In the genomic region with DNA sequence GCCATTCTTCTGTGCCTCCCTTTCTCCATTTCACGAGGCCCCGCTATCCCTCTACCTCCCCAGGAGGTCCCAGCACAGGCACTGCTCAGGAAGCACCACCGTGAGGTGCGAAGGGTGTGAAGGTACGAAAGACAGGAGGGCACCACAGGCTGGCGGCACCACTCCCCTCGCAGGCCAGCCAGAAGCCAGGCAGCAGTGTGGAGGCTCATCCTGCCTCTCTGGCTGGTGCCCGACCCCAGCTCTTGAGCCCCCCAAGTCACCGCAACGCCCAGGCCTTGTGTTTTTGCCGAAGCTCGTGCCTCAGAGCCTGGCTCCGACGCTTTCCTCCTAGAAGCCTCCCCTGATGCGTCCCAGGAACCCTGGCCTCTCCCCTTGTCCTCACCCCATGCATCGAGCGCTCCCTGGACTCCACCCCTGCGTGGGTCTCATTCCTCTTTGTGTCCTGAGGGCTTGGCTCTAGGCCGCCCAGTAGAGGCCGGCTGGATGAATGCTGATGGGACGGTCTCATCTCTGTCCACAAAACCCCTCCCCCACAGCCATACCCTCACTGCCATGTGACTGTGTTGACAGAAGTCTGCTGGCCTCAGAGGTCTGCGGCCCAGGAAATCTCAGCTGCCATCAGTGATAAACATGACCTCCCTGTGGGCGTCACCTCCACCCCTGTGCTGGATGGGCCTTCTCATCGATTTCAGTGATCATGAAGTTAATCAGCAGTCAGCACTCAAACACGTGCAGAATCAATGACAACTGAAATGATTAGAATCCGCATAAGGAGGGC, we compare ENCODE assay signal across 31 cellular contexts. TPM values are rescaled to one million over a fixed set of nuclear protein-coding genes. Genes with fewer than 3 reads are reported as not detected.
DNase-seq lines count a peak whose midpoint lies in the region; ATAC-seq, FAIRE-seq and TF ChIP-seq lines count a peak whose summit lies in the region.
"Had no signal": no experiment of that assay in that cellular context is flagged by ENCODE, and none has a peak within 500 bp of the region (broad histone marks: within the 10 kb centered on the region; RNA-seq: fewer than 3 reads in every experiment).

No MANE protein-coding gene starts in this region.

- no peak overlapping the region for H4K5ac ChIP-seq in IMR-90 (ENCODE audit: low read depth, low read length)

- ATAC-seq in IMR-90 (ENCODE audit: low read depth): no peak
- ATAC-seq in K562: peak; percentile 71
- ATAC-seq in right lobe of liver: peak; percentile 87 to 92 (median 90)
- ATAC-seq in HG03045 (IDR thresholded peaks at IDR 0.05; ENCODE audit: unreplicated experiment): no peak
- ATAC-seq: activated CD4-positive, alpha-beta T cell treated with anti-CD3 and anti-CD28 coated beads for 36 hours; activated CD8-positive, alpha-beta T cell treated with anti-CD3 and anti-CD28 coated beads for 36 hours; gastrocnemius medialis; HCT116; left colon; Right ventricle myocardium inferior had no signal

- H3K18ac ChIP-seq in IMR-90 (ENCODE audit: low read depth, low read length): no peak overlapping the region

- H4K20me1 ChIP-seq in IMR-90 (ENCODE audit: insufficient read depth, low read length): peaks cover 5% of the 10 kb centered on the region; the same call in 1 of the 2 replicates
- peaks cover 3% of the 10 kb centered on the region for H4K20me1 ChIP-seq in K562 (replicated peaks; ENCODE audit: control insufficient read depth, insufficient read depth, low read length)

- peaks cover 28% of the 10 kb centered on the region for H3K4me1 Mint-ChIP-seq in progenitor cell of endocrine pancreas (ENCODE audit: low read depth)
- H3K4me1 Mint-ChIP-seq: activated CD4-positive, alpha-beta T cell treated with anti-CD3 and anti-CD28 coated beads for 36 hours had no signal

- no peak overlapping the region for H2BK15ac ChIP-seq in IMR-90 (ENCODE audit: low read depth, low read length)

- TF ChIP-seq RAD21 in IMR-90 (IDR thresholded peaks at IDR 0.05; ENCODE audit: low read length) (no peak), K562 (CRISPR knock-in tag; conservative IDR thresholded peaks at IDR 0.05 in 1 of 2, IDR thresholded peaks at IDR 0.05 in 1 of 2) (no peak)

- TF ChIP-seq CTCF in IMR-90 (conservative IDR thresholded peaks at IDR 0.05; ENCODE audit: low read depth, low read length): no peak
- TF ChIP-seq CTCF in K562 (IDR thresholded peaks at IDR 0.05 in 2 of 3, conservative IDR thresholded peaks at IDR 0.05 in 1 of 3; ENCODE audit: insufficient read depth in 2 of 3, low read depth in 1 of 3, low read length in 3 of 3): no peak
- TF ChIP-seq CTCF in right lobe of liver (IDR thresholded peaks at IDR 0.05): no peak
- TF ChIP-seq CTCF in progenitor cell of endocrine pancreas (IDR thresholded peaks at IDR 0.05; ENCODE audit: unreplicated experiment): no peak
- TF ChIP-seq CTCF in ascending aorta (IDR thresholded peaks at IDR 0.05): no peak

- in situ Hi-C loops in IMR-90 (cut with MboI; ENCODE audit: low sequenced_read_pairs) (loop anchor here (25.0 kb wide), 1 partner anchor 437 kb away; no protein-coding TSS in a partner anchor), K562 (cut with MboI) (loop anchor here (5.0 kb wide), 1 partner anchor 107 kb away; no protein-coding TSS in a partner anchor)

- no peak overlapping the region for H4K91ac ChIP-seq in IMR-90 (ENCODE audit: insufficient read depth, low read depth, low read length)

- H3K4me1 ChIP-seq in IMR-90 (ENCODE audit: control insufficient read depth, insufficient read depth, low read length) (no peaks in the 10 kb centered on the region; the same call in 1 of the 2 replicates), K562 (replicated peaks in 1 of 2; ENCODE audit: control insufficient read depth in 2 of 2, insufficient read depth in 2 of 2, low read length in 2 of 2) (peaks cover 0 to 27% of the 10 kb centered on the region in 2 experiments; a peak in 3 of 5 replicates), right lobe of liver (peaks cover 0 to 20% (median 9%) of the 10 kb centered on the region in 4 donors), ascending aorta (no peaks in the 10 kb centered on the region)
- H3K4me1 ChIP-seq: adrenal gland, gastrocnemius medialis had no signal

- H3K23ac ChIP-seq in IMR-90 (ENCODE audit: low read depth, low read length): no peak overlapping the region

- no peak overlapping the region for H3K27ac ChIP-seq in IMR-90 (ENCODE audit: insufficient read depth, low read length)
- no peak overlapping the region for H3K27ac ChIP-seq in K562 (ENCODE audit: extremely low read depth, low read depth, low read length)
- peak overlapping the region; percentile 51 to 75 (median 74) for H3K27ac ChIP-seq in right lobe of liver
- no peak overlapping the region for H3K27ac ChIP-seq in ascending aorta
- H3K27ac ChIP-seq: adrenal gland, gastrocnemius medialis, PC-9, suprapubic skin had no signal

- H3K79me1 ChIP-seq in IMR-90 (ENCODE audit: low read depth in 1 of 2, low read length in 2 of 2): peaks cover 4 to 30% of the 10 kb centered on the region in 2 experiments; a peak in 3 of 4 replicates

- H3K36me3 ChIP-seq in IMR-90 (ENCODE audit: control insufficient read depth, insufficient read depth, low read length) (peaks cover 9% of the 10 kb centered on the region; the same call in 1 of the 2 replicates), K562 (ENCODE audit: control insufficient read depth, insufficient read depth, low read length) (peaks cover 20% of the 10 kb centered on the region), right lobe of liver (peaks cover 0 to 11% (median 2%) of the 10 kb centered on the region in 4 donors), ascending aorta (peaks cover 0 to 19% of the 10 kb centered on the region in 2 donors)
- H3K36me3 ChIP-seq: adrenal gland, gastrocnemius medialis had no signal

- H3K4me2 ChIP-seq in IMR-90 (ENCODE audit: low read depth, low read length): no peak overlapping the region
- H3K4me2 ChIP-seq in K562 (ENCODE audit: insufficient read depth, low read length): no peak overlapping the region
- H3K4me2 ChIP-seq: PC-9 had no signal

- no peak overlapping the region for H2BK20ac ChIP-seq in IMR-90 (ENCODE audit: low read depth, low read length)

- no peak for TF ChIP-seq EP300 in K562 (IDR thresholded peaks at IDR 0.05; ENCODE audit: low read length)

- H2AFZ ChIP-seq in IMR-90 (replicated peaks; ENCODE audit: low read length, poor library complexity) (peak overlapping the region; percentile 29), K562 (ENCODE audit: low read depth, low read length) (no peak overlapping the region)
- H2AFZ ChIP-seq: PC-9 had no signal

- H3K27ac Mint-ChIP-seq in progenitor cell of endocrine pancreas: peak overlapping the region; percentile 26
- H3K27ac Mint-ChIP-seq: activated CD4-positive, alpha-beta T cell treated with anti-CD3 and anti-CD28 coated beads for 36 hours; activated CD8-positive, alpha-beta T cell treated with anti-CD3 and anti-CD28 coated beads for 36 hours; activated naive CD4-positive, alpha-beta T cell treated with anti-CD3 and anti-CD28 coated beads for 36 hours; T-helper 2 cell treated with Interferon-gamma antibody and Interleukin-4, amounts not matched to agents 5 μg/mL and 100 μg/mL, for 36 hours had no signal

- no peaks in the 10 kb centered on the region for H3K79me2 ChIP-seq in K562 (ENCODE audit: control insufficient read depth, insufficient read depth, low read length)

- H3K56ac ChIP-seq in IMR-90 (ENCODE audit: extremely low read depth, insufficient read depth, low read length): no peak overlapping the region

- dilution Hi-C loops in IMR-90 (cut with HindIII; ENCODE audit: low sequenced_read_pairs, unreplicated experiment): no loop called here

- H3K14ac ChIP-seq in IMR-90 (replicated peaks; ENCODE audit: low read depth, low read length): no peak overlapping the region

- BruUV-seq in IMR-90 (replicated peaks; lab: Mats Ljungman, UMichigan) (no TSS peak), K562 (replicated peaks; lab: Mats Ljungman, UMichigan) (no TSS peak)

- no peak overlapping the region for H2BK120ac ChIP-seq in IMR-90 (ENCODE audit: low read depth, low read length)

- peak overlapping the region; percentile 24 for H2AK9ac ChIP-seq in IMR-90 (replicated peaks; ENCODE audit: low read depth, low read length, poor library complexity)

- H3K9me3 ChIP-seq in IMR-90 (ENCODE audit: control insufficient read depth, insufficient read depth, low read length): no peaks in the 10 kb centered on the region
- H3K9me3 ChIP-seq in K562 (replicated peaks; ENCODE audit: control insufficient read depth, insufficient read depth, low read depth, low read length): no peaks in the 10 kb centered on the region
- no peaks in the 10 kb centered on the region for H3K9me3 ChIP-seq in right lobe of liver
- H3K9me3 ChIP-seq in ascending aorta: peaks cover 0 to 17% of the 10 kb centered on the region in 2 donors
- H3K9me3 ChIP-seq: adrenal gland, BLaER1, gastrocnemius medialis, suprapubic skin had no signal

- H3K36me3 Mint-ChIP-seq in progenitor cell of endocrine pancreas (ENCODE audit: insufficient read depth): peaks cover 30% of the 10 kb centered on the region

- intact Hi-C loops in IMR-90 (cut with micrococcal nuclease) (no loop called here), K562 (cut with micrococcal nuclease) (no loop called here), right lobe of liver (cut with DNase I) (no loop called here), ascending aorta (cut with DNase I) (no loop called here)

- DNase-seq in IMR-90 (no peak), K562 (ENCODE audit: extremely low read depth in 1 of 4, low spot score in 3 of 4) (peak in 3 of 4 experiments; percentile 50 to 68 (median 61)), right lobe of liver (peak; percentile 88 to 95 (median 91)), progenitor cell of endocrine pancreas (ENCODE audit: low spot score, unreplicated experiment) (no peak), ascending aorta (ENCODE audit: low spot score in 2 of 2) (no peak), DMS114 treated with DMSO at 0.1 percent for 48 hours (lab: John Stamatoyannopoulos, UW; ENCODE audit: unreplicated experiment) (no peak), HTR-8/SVneo (ENCODE audit: insufficient read length, low spot score) (no peak)
- DNase-seq: activated CD4-positive, alpha-beta T cell treated with anti-CD3 and anti-CD28 coated beads for 36 hours; activated CD8-positive, alpha-beta memory T cell treated with anti-CD3 and anti-CD28 coated beads, Interleukin-2, amount 50 U/mL, for 48 hours; activated CD8-positive, alpha-beta T cell treated with anti-CD3 and anti-CD28 coated beads for 36 hours; activated naive CD4-positive, alpha-beta T cell treated with anti-CD3 and anti-CD28 coated beads for 36 hours; adrenal gland; gastrocnemius medialis; hippocampal formation; KBM-7; left colon; NCI-H1092 treated with DMSO at 0.1 percent for 48 hours; NCI-H187; NCI-H2171 treated with DMSO at 0.1 percent for 48 hours; NCI-H510A treated with DMSO at 0.1 percent for 48 hours; occipital lobe; PC-9; stimulated activated naive CD4-positive, alpha-beta T cell had no signal

- H3K4me3 ChIP-seq in IMR-90 (ENCODE audit: insufficient read depth, low read depth, low read length): no peak overlapping the region
- no peak overlapping the region for H3K4me3 ChIP-seq in K562
- no peak overlapping the region for H3K4me3 ChIP-seq in right lobe of liver
- no peak overlapping the region for H3K4me3 ChIP-seq in ascending aorta
- H3K4me3 ChIP-seq: adrenal gland, BLaER1, gastrocnemius medialis, PC-9, suprapubic skin had no signal

- H3K9ac ChIP-seq in IMR-90 (ENCODE audit: low read depth, low read length) (no peak overlapping the region), K562 (ENCODE audit: insufficient read depth in 1 of 2, low read depth in 2 of 2, low read length in 2 of 2) (peak overlapping the region in 1 of 2 experiments; percentile 55; a peak in 2 of 4 replicates)
- H3K9ac ChIP-seq: BLaER1 had no signal

- no peak overlapping the region for H2BK5ac ChIP-seq in IMR-90 (ENCODE audit: low read depth, low read length, poor library complexity, severe bottlenecking)

- H2AK5ac ChIP-seq in IMR-90 (ENCODE audit: low read depth, low read length): no peak overlapping the region

- POLR2A ChIA-PET in IMR-90 (lab: Charles Lee; ENCODE audit: unreplicated experiment): no interaction called here
- POLR2A ChIA-PET in K562 (lab: Yijun Ruan, JAX): interaction anchor here (1.1 kb wide), 1 partner anchor 20 kb away, joined by 4 read pairs; no protein-coding TSS in a partner anchor

- H4K8ac ChIP-seq in IMR-90 (ENCODE audit: low read depth in 2 of 2, low read length in 2 of 2): no peak overlapping the region

- H3K9me1 ChIP-seq in IMR-90 (ENCODE audit: insufficient read depth, low read length) (peaks cover 3% of the 10 kb centered on the region; the same call in 1 of the 2 replicates), K562 (ENCODE audit: control insufficient read depth, insufficient read depth, low read length) (no peaks in the 10 kb centered on the region)

- FAIRE-seq in K562 (lab: Jason Lieb, UNC) (peak; percentile 70), HTR-8/SVneo (lab: Jason Lieb, UNC) (no peak)
- FAIRE-seq: G401.6 had no signal

- TF ChIP-seq POLR2A in IMR-90 (IDR thresholded peaks at IDR 0.05; ENCODE audit: low read depth, low read length) (no peak), K562 (conservative IDR thresholded peaks at IDR 0.05) (no peak), right lobe of liver (IDR thresholded peaks at IDR 0.05) (no peak)

- H3K4ac ChIP-seq in IMR-90 (ENCODE audit: low read depth, low read length): no peak overlapping the region

- peaks cover 4% of the 10 kb centered on the region for H3K27me3 Mint-ChIP-seq in progenitor cell of endocrine pancreas
- H3K27me3 Mint-ChIP-seq: activated CD4-positive, alpha-beta T cell treated with anti-CD3 and anti-CD28 coated beads for 36 hours; activated CD8-positive, alpha-beta T cell treated with anti-CD3 and anti-CD28 coated beads for 36 hours; brain had no signal

- H3K27me3 ChIP-seq in IMR-90 (ENCODE audit: control insufficient read depth, insufficient read depth, low read length) (no peaks in the 10 kb centered on the region), K562 (ENCODE audit: control insufficient read depth in 2 of 2, insufficient read depth in 2 of 2, low read length in 2 of 2) (peaks cover 3 to 36% of the 10 kb centered on the region in 2 experiments; a peak in 3 of 5 replicates), right lobe of liver (no peaks in the 10 kb centered on the region), ascending aorta (no peaks in the 10 kb centered on the region)
- H3K27me3 ChIP-seq: adrenal gland, BLaER1, gastrocnemius medialis, suprapubic skin had no signal

- CTCF ChIA-PET in IMR-90 (lab: Yijun Ruan, JAX) (interaction anchor here (0.6 kb wide), 1 partner anchor 548 kb away, joined by 3 read pairs; no protein-coding TSS in a partner anchor), K562 (lab: Yijun Ruan, JAX; ENCODE audit: low intra/inter-chr PET ratio) (interaction anchor here (0.6 kb wide), 1 partner anchor 97 kb away, joined by 4 read pairs; no protein-coding TSS in a partner anchor)

- H3K4me3 Mint-ChIP-seq in progenitor cell of endocrine pancreas (ENCODE audit: low read depth): no peak overlapping the region
- H3K4me3 Mint-ChIP-seq: activated CD4-positive, alpha-beta T cell treated with anti-CD3 and anti-CD28 coated beads for 36 hours; activated CD8-positive, alpha-beta T cell treated with anti-CD3 and anti-CD28 coated beads for 36 hours; activated naive CD4-positive, alpha-beta T cell treated with anti-CD3 and anti-CD28 coated beads for 36 hours; brain; T-helper 2 cell treated with Interferon-gamma antibody and Interleukin-4, amounts not matched to agents 5 μg/mL and 100 μg/mL, for 36 hours had no signal

- WGBS in IMR-90 (ENCODE audit: extremely low coverage in 2 of 2, insufficient read length in 1 of 2), 2 experiments: 91% methylated on average over 14 of the region's 26 CpGs; no CpG with 5 or more reads in 1 of the 2 experiments
- 38% methylated on average over 26 of the region's 26 CpGs for WGBS in K562 (ENCODE audit: insufficient coverage, low coverage, missing lambda C conversion rate)
- WGBS in right lobe of liver (ENCODE audit: insufficient coverage, low coverage, low lambda C conversion rate, missing lambda C conversion rate): 51% methylated on average over 12 of the region's 26 CpGs

- H3K9me3 Mint-ChIP-seq in progenitor cell of endocrine pancreas (ENCODE audit: low read depth): no peaks in the 10 kb centered on the region
- H3K9me3 Mint-ChIP-seq: activated CD8-positive, alpha-beta T cell treated with anti-CD3 and anti-CD28 coated beads for 36 hours; activated naive CD4-positive, alpha-beta T cell treated with anti-CD3 and anti-CD28 coated beads for 36 hours; brain; T-helper 2 cell treated with Interferon-gamma antibody and Interleukin-4, amounts not matched to agents 5 μg/mL and 100 μg/mL, for 36 hours had no signal

RNA-seq across cellular contexts. Expression of gene BRI3, which starts 19.3 kb away (rescaled TPM):
- total RNA-seq in IMR-90 (2012; rRNA removed) (24.7 and 30.6 TPM in 2 replicates), K562 (2014; rRNA removed) (9.9 and 10.7 TPM in 2 replicates), K562 (2014; rRNA removed; fragmentation: Illumina TruSeq; extraction: Trizol) (11.9 and 21.6 TPM in 2 replicates), K562 (2015; rRNA removed; fragmentation: Illumina TruSeq; extraction: Trizol) (29.1 and 29.8 TPM in 2 replicates), K562 (2021) (55.1 and 57.4 TPM in 2 replicates), right lobe of liver (100 to 1,000 TPM in 4 of 6 experiments, 10 to 100 TPM in 2; 34.7 to 160 (median 137) TPM), progenitor cell of endocrine pancreas (124 and 125 TPM in 2 replicates), ascending aorta (61.6 TPM)
- polyA plus RNA-seq in IMR-90 (2012; rRNA removed) (68.3 and 91.3 TPM in 2 replicates), K562 (2011; rRNA removed) (18.6 and 21.3 TPM in 2 replicates), K562 (2014; fragmentation: Illumina TruSeq; extraction: Trizol) (16.9 and 26.0 TPM in 2 replicates), K562 (2014; fragmentation: Nextera tagmentation; extraction: Ambion mirVana) (1 to 10 TPM; 4.3 to 5.7 TPM), K562 (2014; rRNA removed) (23.1 and 39.8 TPM in 2 replicates)
- 81.9 and 90.8 TPM in 2 replicates for polyA plus RNA-seq in IMR-90 (2012; cell fraction: cytosol; rRNA removed)
- polyA plus RNA-seq in IMR-90 (2012; cell fraction: nucleus; rRNA removed; ENCODE audit: low replicate concordance): 23.2 and 48.0 TPM in 2 replicates
- 12.6 and 25.0 TPM in 2 replicates for total RNA-seq in K562 (2011; cell fraction: chromatin; rRNA removed; ENCODE audit: low replicate concordance)
- total RNA-seq in K562 (2011; cell fraction: nucleolus; rRNA removed): 16.4 and 20.8 TPM in 2 replicates
- 21.3 and 23.7 TPM in 2 replicates for total RNA-seq in K562 (2011; cell fraction: nucleoplasm; rRNA removed)
- polyA plus RNA-seq in K562 (2011; cell fraction: cytosol; rRNA removed): 24.1 and 28.7 TPM in 2 replicates
- 16.2 and 18.7 TPM in 2 replicates for polyA plus RNA-seq in K562 (2011; cell fraction: nucleus; rRNA removed)
- polyA plus RNA-seq in K562 (2012): 46.4 and 129 TPM in 2 replicates
- 8.9 and 9.1 TPM in 2 replicates for polyA minus RNA-seq in K562 (2011; rRNA and poly(A)+ RNA removed)
- polyA minus RNA-seq in K562 (2011; cell fraction: cytosol; rRNA and poly(A)+ RNA removed): 8.2 and 13.9 TPM in 2 replicates
- polyA minus RNA-seq in K562 (2011; cell fraction: nucleus; rRNA and poly(A)+ RNA removed): 9.2 and 11.0 TPM in 2 replicates

RNA-seq across cellular contexts. Expression of gene TECPR1, which starts 48.8 kb away (rescaled TPM):
- 6.9 and 14.7 TPM in 2 replicates for total RNA-seq in IMR-90 (2012; rRNA removed)
- 10.6 and 11.5 TPM in 2 replicates for polyA plus RNA-seq in IMR-90 (2012; rRNA removed)
- polyA plus RNA-seq in IMR-90 (2012; cell fraction: cytosol; rRNA removed): 6.5 and 9.9 TPM in 2 replicates
- polyA plus RNA-seq in IMR-90 (2012; cell fraction: nucleus; rRNA removed; ENCODE audit: low replicate concordance): 18.6 and 48.0 TPM in 2 replicates
- total RNA-seq in K562 (2011; cell fraction: chromatin; rRNA removed; ENCODE audit: low replicate concordance): 19.4 and 31.8 TPM in 2 replicates
- total RNA-seq in K562 (2011; cell fraction: nucleolus; rRNA removed): 12.4 and 19.8 TPM in 2 replicates
- 15.6 and 16.7 TPM in 2 replicates for total RNA-seq in K562 (2011; cell fraction: nucleoplasm; rRNA removed)
- total RNA-seq in K562 (2014; rRNA removed): 7.7 and 8.7 TPM in 2 replicates
- total RNA-seq in K562 (2014; rRNA removed; fragmentation: Illumina TruSeq; extraction: Trizol): 2.1 and 4.1 TPM in 2 replicates
- 3.4 and 4.2 TPM in 2 replicates for total RNA-seq in K562 (2015; rRNA removed; fragmentation: Illumina TruSeq; extraction: Trizol)
- 10.5 and 15.0 TPM in 2 replicates for total RNA-seq in K562 (2021)
- 1.2 and 2.6 TPM in 2 replicates for polyA plus RNA-seq in K562 (2011; rRNA removed)
- polyA plus RNA-seq in K562 (2011; cell fraction: cytosol; rRNA removed): 0.83 and 1.5 TPM in 2 replicates
- polyA plus RNA-seq in K562 (2011; cell fraction: nucleus; rRNA removed): 4.3 and 6.8 TPM in 2 replicates
- polyA plus RNA-seq in K562 (2012): 4.8 and 11.1 TPM in 2 replicates
- 2.2 and 3.4 TPM in 2 replicates for polyA plus RNA-seq in K562 (2014; fragmentation: Illumina TruSeq; extraction: Trizol)
- polyA plus RNA-seq in K562 (2014; fragmentation: Nextera tagmentation; extraction: Ambion mirVana): under 1 TPM; 0.17 to 0.18 TPM
- polyA plus RNA-seq in K562 (2014; rRNA removed): 4.4 and 6.2 TPM in 2 replicates
- polyA minus RNA-seq in K562 (2011; rRNA and poly(A)+ RNA removed): 1.8 and 2.0 TPM in 2 replicates
- 3.1 and 6.8 TPM in 2 replicates for polyA minus RNA-seq in K562 (2011; cell fraction: cytosol; rRNA and poly(A)+ RNA removed)
- polyA minus RNA-seq in K562 (2011; cell fraction: nucleus; rRNA and poly(A)+ RNA removed): 3.4 and 4.3 TPM in 2 replicates
- total RNA-seq in right lobe of liver: 10 to 100 TPM in 5 of 6 experiments, 1 to 10 TPM in 1; 9.4 to 14.9 (median 12.4) TPM
- 40.8 and 41.6 TPM in 2 replicates for total RNA-seq in progenitor cell of endocrine pancreas
- 28.1 TPM for total RNA-seq in ascending aorta

Comparison
In these comparisons a context has a peak if more than half of its experiments do, and no peak if none do; other contexts are left out.
1. ATAC-seq: peak in K562 (single experiment) and right lobe of liver (4 of 4); none in IMR-90 (single experiment) and HG03045 (single experiment).
2. DNase-seq: peak in K562 (3 of 4) and right lobe of liver (3 of 3); none in IMR-90 (single experiment), progenitor cell of endocrine pancreas (single experiment), ascending aorta (0 of 2), DMS114 treated with DMSO at 0.1 percent for 48 hours (single experiment) and HTR-8/SVneo (single experiment).
3. H3K27ac ChIP-seq: peak in right lobe of liver (3 of 3); none in IMR-90 (single experiment), K562 (single experiment) and ascending aorta (0 of 2).